ENCODE assay signal across 21 cellular contexts in genomic region chr4:52943644-52944043, GRCh38.
DNase-seq lines count a peak whose midpoint lies in the region; ATAC-seq, FAIRE-seq and TF ChIP-seq lines count a peak whose summit lies in the region.
"Had no signal": no experiment of that assay in that cellular context is flagged by ENCODE, and none has a peak within 500 bp of the region (broad histone marks: within the 10 kb centered on the region; RNA-seq: fewer than 3 reads in every experiment).

No MANE protein-coding gene starts in this region.

- FAIRE-seq in GM19239 (lab: Jason Lieb, UNC): peak; percentile 11
- no peak for FAIRE-seq in K562 (lab: Jason Lieb, UNC)
- FAIRE-seq in H54 (lab: Jason Lieb, UNC): no peak
- FAIRE-seq: GM12891, HepG2 had no signal

- H3K4me2 ChIP-seq in K562 (ENCODE audit: insufficient read depth, low read length): no peak overlapping the region

- no peaks in the 10 kb centered on the region for H3K36me3 Mint-ChIP-seq in nephron (ENCODE audit: low read depth)
- H3K36me3 Mint-ChIP-seq in naive thymus-derived CD4-positive, alpha-beta T cell: peaks cover 0 to 31% (median 18%) of the 10 kb centered on the region in 5 donors
- H3K36me3 Mint-ChIP-seq: CD4-positive, CD25-positive, alpha-beta regulatory T cell had no signal

- TF ChIP-seq CTCF in cardiac muscle cell (IDR thresholded peaks at IDR 0.05; ENCODE audit: low read depth, low read length) (no peak), K562 (IDR thresholded peaks at IDR 0.05 in 2 of 3, conservative IDR thresholded peaks at IDR 0.05 in 1 of 3; ENCODE audit: insufficient read depth in 2 of 3, low read depth in 1 of 3, low read length in 3 of 3) (no peak), nephron (IDR thresholded peaks at IDR 0.05; ENCODE audit: unreplicated experiment in 3 of 3) (no peak), right lobe of liver (IDR thresholded peaks at IDR 0.05) (no peak)

- in situ Hi-C loops in K562 (cut with MboI): no loop called here

- no peak overlapping the region for H3K9ac ChIP-seq in K562 (ENCODE audit: insufficient read depth in 1 of 2, low read depth in 2 of 2, low read length in 2 of 2)
- H3K9ac ChIP-seq: GM23248 had no signal

- H3K27ac Mint-ChIP-seq in nephron: peak overlapping the region; percentile 73 to 83 (median 79)
- no peak overlapping the region for H3K27ac Mint-ChIP-seq in naive thymus-derived CD4-positive, alpha-beta T cell
- H3K27ac Mint-ChIP-seq: B cell; CD4-positive, CD25-positive, alpha-beta regulatory T cell; CD8-positive, alpha-beta memory T cell had no signal

- TF ChIP-seq POLR2A in K562 (conservative IDR thresholded peaks at IDR 0.05) (no peak), right lobe of liver (IDR thresholded peaks at IDR 0.05) (no peak), H54 (IDR thresholded peaks at IDR 0.05; ENCODE audit: low read depth, low read length) (no peak)

- no peak for TF ChIP-seq EP300 in K562 (IDR thresholded peaks at IDR 0.05; ENCODE audit: low read length)

- H3K27me3 Mint-ChIP-seq in nephron (ENCODE audit: low read depth): no peaks in the 10 kb centered on the region
- no peaks in the 10 kb centered on the region for H3K27me3 Mint-ChIP-seq in naive thymus-derived CD4-positive, alpha-beta T cell
- H3K27me3 Mint-ChIP-seq: B cell; CD4-positive, CD25-positive, alpha-beta regulatory T cell; CD8-positive, alpha-beta memory T cell had no signal

- H4K20me1 ChIP-seq in K562 (replicated peaks; ENCODE audit: control insufficient read depth, insufficient read depth, low read length): no peaks in the 10 kb centered on the region

- BruUV-seq in K562 (replicated peaks; lab: Mats Ljungman, UMichigan): no TSS peak

- no peak for TF ChIP-seq RAD21 in K562 (CRISPR knock-in tag; conservative IDR thresholded peaks at IDR 0.05 in 1 of 2, IDR thresholded peaks at IDR 0.05 in 1 of 2)

- intact Hi-C loops in left cardiac atrium (cut with DNase I) (loop anchor here in 1 of 2 donors (10.0 kb wide), 1 partner anchor 69 kb away; no protein-coding TSS in a partner anchor), K562 (cut with micrococcal nuclease) (no loop called here), right lobe of liver (cut with DNase I) (no loop called here)
- intact Hi-C loops in naive thymus-derived CD4-positive, alpha-beta T cell (cut with micrococcal nuclease): no loop called here

- H3K79me2 ChIP-seq in K562 (ENCODE audit: control insufficient read depth, insufficient read depth, low read length): no peaks in the 10 kb centered on the region

- no peaks in the 10 kb centered on the region for H3K9me3 Mint-ChIP-seq in nephron
- no peaks in the 10 kb centered on the region for H3K9me3 Mint-ChIP-seq in naive thymus-derived CD4-positive, alpha-beta T cell
- H3K9me3 Mint-ChIP-seq: CD8-positive, alpha-beta memory T cell had no signal

- H3K4me3 ChIP-seq in cardiac muscle cell (no peak overlapping the region), K562 (no peak overlapping the region), right lobe of liver (no peak overlapping the region)
- no peak overlapping the region for H3K4me3 ChIP-seq in naive thymus-derived CD4-positive, alpha-beta T cell (ENCODE audit: low read length)
- H3K4me3 ChIP-seq: GM23248 had no signal

- H3K9me1 ChIP-seq in K562 (ENCODE audit: control insufficient read depth, insufficient read depth, low read length): no peaks in the 10 kb centered on the region

- no peak overlapping the region for H2AFZ ChIP-seq in K562 (ENCODE audit: low read depth, low read length)
- H2AFZ ChIP-seq: GM23248 had no signal

- H3K27me3 ChIP-seq in cardiac muscle cell (no peaks in the 10 kb centered on the region), K562 (ENCODE audit: control insufficient read depth in 2 of 2, insufficient read depth in 2 of 2, low read length in 2 of 2) (no peaks in the 10 kb centered on the region), right lobe of liver (no peaks in the 10 kb centered on the region)
- H3K27me3 ChIP-seq in naive thymus-derived CD4-positive, alpha-beta T cell (ENCODE audit: control insufficient read depth in 2 of 2, insufficient read depth in 2 of 2, low read length in 2 of 2): no peaks in the 10 kb centered on the region

- peak overlapping the region in 1 of 3 experiments; percentile 63 for H3K4me3 Mint-ChIP-seq in nephron
- no peak overlapping the region for H3K4me3 Mint-ChIP-seq in naive thymus-derived CD4-positive, alpha-beta T cell
- H3K4me3 Mint-ChIP-seq: B cell; CD4-positive, CD25-positive, alpha-beta regulatory T cell; CD8-positive, alpha-beta memory T cell had no signal

- H3K9me3 ChIP-seq in cardiac muscle cell (ENCODE audit: low read depth): no peaks in the 10 kb centered on the region
- H3K9me3 ChIP-seq in K562 (replicated peaks; ENCODE audit: control insufficient read depth, insufficient read depth, low read depth, low read length): no peaks in the 10 kb centered on the region
- no peaks in the 10 kb centered on the region for H3K9me3 ChIP-seq in right lobe of liver
- H3K9me3 ChIP-seq in naive thymus-derived CD4-positive, alpha-beta T cell (ENCODE audit: control insufficient read depth in 2 of 3, low read length in 3 of 3): no peaks in the 10 kb centered on the region

- ATAC-seq in left cardiac atrium (no peak), K562 (no peak), right lobe of liver (no peak)
- ATAC-seq in naive thymus-derived CD4-positive, alpha-beta T cell: no peak
- ATAC-seq: HepG2 had no signal

- peaks cover 53% of the 10 kb centered on the region for H3K4me1 ChIP-seq in cardiac muscle cell (ENCODE audit: low read depth)
- H3K4me1 ChIP-seq in K562 (replicated peaks in 1 of 2; ENCODE audit: control insufficient read depth in 2 of 2, insufficient read depth in 2 of 2, low read length in 2 of 2): no peaks in the 10 kb centered on the region
- peaks cover 0 to 15% (median 3%) of the 10 kb centered on the region in 4 donors for H3K4me1 ChIP-seq in right lobe of liver
- no peaks in the 10 kb centered on the region for H3K4me1 ChIP-seq in naive thymus-derived CD4-positive, alpha-beta T cell (ENCODE audit: control insufficient read depth in 2 of 2, insufficient read depth in 2 of 2, low read length in 2 of 2)

- H3K4me1 Mint-ChIP-seq in nephron: peaks cover 84% of the 10 kb centered on the region
- H3K4me1 Mint-ChIP-seq in naive thymus-derived CD4-positive, alpha-beta T cell: no peaks in the 10 kb centered on the region
- H3K4me1 Mint-ChIP-seq: B cell; CD4-positive, CD25-positive, alpha-beta regulatory T cell; CD8-positive, alpha-beta memory T cell had no signal

- CTCF ChIA-PET in K562 (lab: Yijun Ruan, JAX; ENCODE audit: low intra/inter-chr PET ratio): no interaction called here
- CTCF ChIA-PET in naive thymus-derived CD4-positive, alpha-beta T cell (lab: Charles Lee): no interaction called here

- POLR2A ChIA-PET in K562 (lab: Yijun Ruan, JAX): interaction anchor here (0.6 to 0.7 kb wide), 2 partner anchors 18 to 648 kb away, joined by 3 read pairs; no protein-coding TSS in a partner anchor
- POLR2A ChIA-PET in naive thymus-derived CD4-positive, alpha-beta T cell (lab: Charles Lee): no interaction called here

- H3K36me3 ChIP-seq in cardiac muscle cell: no peaks in the 10 kb centered on the region
- no peaks in the 10 kb centered on the region for H3K36me3 ChIP-seq in K562 (ENCODE audit: control insufficient read depth, insufficient read depth, low read length)
- H3K36me3 ChIP-seq in right lobe of liver: no peaks in the 10 kb centered on the region
- no peaks in the 10 kb centered on the region for H3K36me3 ChIP-seq in naive thymus-derived CD4-positive, alpha-beta T cell (ENCODE audit: control insufficient read depth in 2 of 3, insufficient read depth in 3 of 3, low read length in 3 of 3)

- H3K27ac ChIP-seq in cardiac muscle cell (peak overlapping the region; percentile 13), K562 (ENCODE audit: extremely low read depth, low read depth, low read length) (no peak overlapping the region), right lobe of liver (no peak overlapping the region)
- no peak overlapping the region for H3K27ac ChIP-seq in naive thymus-derived CD4-positive, alpha-beta T cell (ENCODE audit: low read depth, low read length)
- H3K27ac ChIP-seq: GM23248 had no signal

- DNase-seq in cardiac muscle cell (ENCODE audit: low read depth in 1 of 2, low spot score in 1 of 2) (no peak), left cardiac atrium (no peak), GM19239 (ENCODE audit: insufficient read length, low spot score) (no peak), K562 (ENCODE audit: extremely low read depth in 1 of 4, low spot score in 3 of 4) (no peak), right lobe of liver (no peak), H54 (ENCODE audit: insufficient read length, low spot score) (no peak)
- no peak for DNase-seq in naive thymus-derived CD4-positive, alpha-beta T cell
- DNase-seq: C1 segment of cervical spinal cord; CD4-positive, CD25-positive, alpha-beta regulatory T cell; CD8-positive, alpha-beta memory T cell; COR-L47; DMS 273 treated with DMSO at 0.1 percent for 48 hours; DMS53; DND-41; EL; GM23248; HCEC 1CT had no signal

TF ChIP-seq in K562, 482 proteins besides CTCF, POLR2A, EP300 and RAD21:
- TF ChIP-seq MEF2D (tag; conservative IDR thresholded peaks at IDR 0.05; ENCODE audit: low read depth) (0 out of 2 replicates have a peak, but pooled peaks have one; percentile 50), SMARCC2 (IDR thresholded peaks at IDR 0.05; ENCODE audit: low read depth) (no peak)

Comparison
In these comparisons a context has a peak if more than half of its experiments do, and no peak if none do; other contexts are left out.
1. H3K27ac Mint-ChIP-seq: peak in nephron (3 of 3); none in naive thymus-derived CD4-positive, alpha-beta T cell (0 of 9).